8 cellular contexts compared by ENCODE assay signal in genomic region chr16:11345040-11345862, GRCh38. TPM values are rescaled to one million over a fixed set of nuclear protein-coding genes. Genes with fewer than 3 reads are reported as not detected.
DNase-seq lines count a peak whose midpoint lies in the region; ATAC-seq lines count a peak whose summit lies in the region.

RMI2 (plus strand) TSS chr16:11345459; CDS start chr16:11345472, 13 bp downstream.

- H3K27ac ChIP-seq in ACC112 (ENCODE audit: low read depth, low read length) = peak within 1 kb of the TSS; percentile 5; the same call in 1 of the 2 replicates

- H3K79me2 ChIP-seq in ACC112 (ENCODE audit: control insufficient read depth, insufficient read depth, low read length, unreplicated experiment) = peaks cover 33% of the 10 kb centered on the region

- peak within 1 kb of the TSS; percentile 86 for H3K4me2 ChIP-seq in skeletal muscle satellite cell (ENCODE audit: low read length)

- peak; percentile 97 for DNase-seq in NCI-H2171 (lab: John Stamatoyannopoulos, UW)
- DNase-seq in UCSD-AML1 (lab: John Stamatoyannopoulos, UW; ENCODE audit: unreplicated experiment) = peak; percentile 95
- DNase-seq in brain pericyte (ENCODE audit: low read depth, low spot score) = peak; percentile 71

- H3K9me3 ChIP-seq in iPS-15b (ENCODE audit: control insufficient read depth, insufficient read depth, low read length) (no peaks in the 10 kb centered on the region), skeletal muscle satellite cell (replicated peaks; ENCODE audit: low read length) (no peaks in the 10 kb centered on the region)

- no peaks in the 10 kb centered on the region for H3K36me3 ChIP-seq in ACC112 (ENCODE audit: insufficient read depth, low read length)
- peaks cover 8% of the 10 kb centered on the region for H3K36me3 ChIP-seq in iPS-15b (ENCODE audit: control insufficient read depth, insufficient read depth, low read length)
- no peaks in the 10 kb centered on the region for H3K36me3 ChIP-seq in skeletal muscle satellite cell (ENCODE audit: insufficient read depth, low read length)

- peaks cover 29% of the 10 kb centered on the region for H3K4me1 ChIP-seq in ACC112 (ENCODE audit: control insufficient read depth, insufficient read depth, low read length, unreplicated experiment)
- peaks cover 6% of the 10 kb centered on the region for H3K4me1 ChIP-seq in iPS-15b (ENCODE audit: control insufficient read depth, insufficient read depth, low read length)
- peaks cover 14% of the 10 kb centered on the region for H3K4me1 ChIP-seq in skeletal muscle satellite cell (ENCODE audit: control insufficient read depth, insufficient read depth, low read length)

- H2AFZ ChIP-seq in ACC112 (ENCODE audit: low read length, unreplicated experiment) = peak within 1 kb of the TSS; percentile 94

- peak within 1 kb of the TSS; percentile 79 for H3K9ac ChIP-seq in iPS-15b (ENCODE audit: low read depth, low read length)
- peak within 1 kb of the TSS; percentile 79 for H3K9ac ChIP-seq in skeletal muscle satellite cell (ENCODE audit: low read depth, low read length)

- peak within 1 kb of the TSS; percentile 78 for H3K4me3 ChIP-seq in ACC112 (ENCODE audit: low read depth, low read length)
- peak within 1 kb of the TSS; percentile 91 for H3K4me3 ChIP-seq in iPS-15b (ENCODE audit: low read depth, low read length)
- peak within 1 kb of the TSS; percentile 71 for H3K4me3 ChIP-seq in skeletal muscle satellite cell (ENCODE audit: low read length)

- H3K27me3 ChIP-seq in ACC112 (ENCODE audit: insufficient read depth, low read length) = no peaks in the 10 kb centered on the region
- no peaks in the 10 kb centered on the region for H3K27me3 ChIP-seq in iPS-15b (ENCODE audit: control insufficient read depth, insufficient read depth, low read length)
- no peaks in the 10 kb centered on the region for H3K27me3 ChIP-seq in skeletal muscle satellite cell (ENCODE audit: control insufficient read depth, insufficient read depth, low read length)

- peak; percentile 97 for ATAC-seq in GM18868 (IDR thresholded peaks at IDR 0.05; ENCODE audit: unreplicated experiment)
- peak; percentile 95 for ATAC-seq in HG03103 (IDR thresholded peaks at IDR 0.05; ENCODE audit: low read depth, unreplicated experiment)

RNA-seq across cellular contexts. Expression of gene RMI2, which starts in this region (rescaled TPM):
- 3.8 and 6.1 TPM in 2 replicates for total RNA-seq in skeletal muscle satellite cell (2012; rRNA removed)

Comparison
In these comparisons a context has a peak if more than half of its experiments do, and no peak if none do; other contexts are left out.
1. Peak in every context shown above with its lines: DNase-seq, ATAC-seq, H3K4me3 ChIP-seq and H3K27ac ChIP-seq.